Comparison of ENCODE assay signal across 10 cellular contexts in the genomic region with DNA sequence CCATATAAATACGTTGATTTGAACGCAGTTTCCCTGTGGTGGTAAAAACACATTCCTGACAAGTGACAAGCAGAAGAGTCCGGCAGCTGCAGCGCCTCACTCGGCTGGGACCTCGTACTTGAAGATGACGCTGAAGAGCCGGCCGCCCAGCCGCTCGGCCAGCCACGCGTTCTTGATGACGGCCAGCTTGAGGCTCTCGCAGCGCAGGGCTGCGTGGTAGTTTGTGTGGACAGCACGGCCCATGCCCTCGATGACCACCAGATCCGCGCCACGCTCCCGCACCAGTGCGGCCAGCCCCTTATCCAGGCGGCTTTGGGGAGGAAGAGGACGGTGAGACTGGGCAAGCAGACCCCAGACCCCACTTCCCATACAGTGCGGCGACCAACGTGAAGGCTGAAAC. TPM values are rescaled to one million over a fixed set of nuclear protein-coding genes. Genes with fewer than 3 reads are reported as not detected.
"Had no signal": no experiment of that assay in that cellular context is flagged by ENCODE, and none has a peak within 500 bp of the region (broad histone marks: within the 10 kb centered on the region; RNA-seq: fewer than 3 reads in every experiment).

No MANE protein-coding gene starts in this region.

- ATAC-seq: HepG2 had no signal

- H3K4me3 ChIP-seq: K562 had no signal

- H3K27ac ChIP-seq: HL-60 had no signal

- DNase-seq: GOT3, H9, HCEC 1CT, HFFc6, KG1 had no signal

- FAIRE-seq: H54, HepG2, K562 had no signal

RNA-seq across cellular contexts. Expression of gene HES5, which starts 21.3 kb away (rescaled TPM):
- total RNA-seq: H9, HepG2, HT1080, K562 had no signal
- polyA plus RNA-seq: HepG2, K562 had no signal

RNA-seq across cellular contexts. Expression of gene PLCH2, which starts 32.7 kb away (rescaled TPM):
- polyA plus RNA-seq: K562 had no signal
